28 cellular contexts compared by ENCODE assay signal in the genomic region with DNA sequence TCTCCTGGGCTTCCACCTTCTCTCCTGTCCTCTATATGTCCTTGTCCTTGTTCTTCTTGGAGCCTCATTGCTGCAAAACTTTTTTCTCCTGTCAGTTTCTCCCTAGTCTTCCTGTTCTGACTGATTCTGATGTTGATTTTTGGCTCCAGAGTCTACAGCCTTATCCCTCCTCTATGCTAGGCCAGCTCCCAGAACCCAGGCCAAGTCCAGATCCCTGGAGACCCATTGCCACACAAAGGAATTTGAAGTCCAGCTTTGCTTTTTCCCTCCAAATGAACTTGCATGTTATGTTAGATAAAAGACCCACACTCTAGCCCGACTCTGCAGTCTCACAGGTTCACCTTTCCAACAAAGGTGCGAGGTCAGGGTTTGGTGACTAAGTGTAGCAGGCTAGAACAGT.
"Had no signal": no experiment of that assay in that cellular context is flagged by ENCODE, and none has a peak within 500 bp of the region (broad histone marks: within the 10 kb centered on the region; RNA-seq: fewer than 3 reads in every experiment).

No MANE protein-coding gene starts in this region.

- ATAC-seq: activated CD4-positive, alpha-beta T cell treated with anti-CD3 and anti-CD28 coated beads for 36 hours; activated CD8-positive, alpha-beta memory T cell treated with anti-CD3 and anti-CD28 coated beads, Interleukin-2, amount 10 ng/mL, durations not matched to agents 7 days and 5 days; activated CD8-positive, alpha-beta T cell treated with anti-CD3 and anti-CD28 coated beads, Interleukin-2, amount 10 ng/mL, durations not matched to agents 7 days and 5 days; activated naive CD8-positive, alpha-beta T cell treated with anti-CD3 and anti-CD28 coated beads, Interleukin-2, amount 50 U/mL, for 24 hours had no signal

- H3K27me3 ChIP-seq: cardiac muscle cell had no signal

- DNase-seq: activated B cell treated with CpG ODN at 0.5 μM for 24 hours; activated CD4-positive, alpha-beta memory T cell treated with anti-CD3 and anti-CD28 coated beads, Interleukin-2, amount 10 ng/mL, durations not matched to agents 7 days and 5 days; activated CD4-positive, alpha-beta T cell treated with anti-CD3 and anti-CD28 coated beads for 1 hour; activated CD4-positive, alpha-beta T cell treated with anti-CD3 and anti-CD28 coated beads for 36 hours; activated CD4-positive, alpha-beta T cell treated with anti-CD3 and anti-CD28 coated beads for 48 hours; activated CD4-positive, alpha-beta T cell treated with anti-CD3 and anti-CD28 coated beads, Interleukin-2, amount 10 ng/mL, durations not matched to agents 7 days and 5 days; activated CD4-positive, alpha-beta T cell treated with anti-CD3 and anti-CD28 coated beads, Interleukin-2, amount 50 U/mL, for 48 hours; activated CD8-positive, alpha-beta memory T cell treated with anti-CD3 and anti-CD28 coated beads for 24 hours; activated CD8-positive, alpha-beta memory T cell treated with anti-CD3 and anti-CD28 coated beads, Interleukin-2, amount 10 ng/mL, durations not matched to agents 7 days and 5 days; activated CD8-positive, alpha-beta memory T cell treated with anti-CD3 and anti-CD28 coated beads, Interleukin-2, amount 50 U/mL, for 48 hours; activated CD8-positive, alpha-beta T cell treated with anti-CD3 and anti-CD28 coated beads, Interleukin-2, amount 10 ng/mL, durations not matched to agents 7 days and 5 days; activated effector memory CD4-positive, alpha-beta T cell treated with Interleukin-2 at 50 U/mL for 16 hours; activated gamma-delta T cell; activated naive CD4-positive, alpha-beta T cell treated with anti-CD3 and anti-CD28 coated beads, Interleukin-2, amount 10 ng/mL, durations not matched to agents 7 days and 5 days; activated naive CD4-positive, alpha-beta T cell treated with Interleukin-2 at 50 U/mL for 16 hours; activated naive CD8-positive, alpha-beta T cell treated with anti-CD3 and anti-CD28 coated beads, Interleukin-2, amount 10 ng/mL, durations not matched to agents 7 days and 5 days; activated naive CD8-positive, alpha-beta T cell treated with anti-CD3 and anti-CD28 coated beads, Interleukin-2, amount 50 U/mL, for 24 hours; activated T-cell treated with anti-CD3 and anti-CD28 coated beads, Interleukin-2, amount 50 U/mL, for 24 hours; activated T-cell treated with anti-CD3 and anti-CD28 coated beads, Interleukin-2, amount 50 U/mL, for 48 hours; amygdala; anterior cingulate cortex; caudate nucleus; SW 1271; T-helper 1 cell; T-helper 2 cell; T-helper 9 cell had no signal

- H3K4me3 ChIP-seq: cardiac muscle cell had no signal

- H3K36me3 ChIP-seq: cardiac muscle cell had no signal

- H3K27ac ChIP-seq: cardiac muscle cell, VCaP had no signal
